ENCODE assay signal across 9 cellular contexts in genomic region chr13:48144413-48145035, GRCh38. TPM values are rescaled to one million over a fixed set of nuclear protein-coding genes. Genes with fewer than 3 reads are reported as not detected.
DNase-seq lines count a peak whose midpoint lies in the region; ATAC-seq and TF ChIP-seq lines count a peak whose summit lies in the region.
"Had no signal": no experiment of that assay in that cellular context is flagged by ENCODE, and none has a peak within 500 bp of the region (broad histone marks: within the 10 kb centered on the region; RNA-seq: fewer than 3 reads in every experiment).

No MANE protein-coding gene starts in this region.

- peak overlapping the region; percentile 64 for H3K27ac ChIP-seq in skeletal muscle tissue (ENCODE audit: low read depth, low read length)

- no peaks in the 10 kb centered on the region for H3K27me3 ChIP-seq in skeletal muscle tissue (ENCODE audit: control insufficient read depth in 3 of 3, insufficient read depth in 3 of 3, low read length in 3 of 3)
- no peaks in the 10 kb centered on the region for H3K27me3 ChIP-seq in BE2C

- peak; percentile 82 to 92 for ATAC-seq in left cardiac atrium

- CTCF ChIA-PET in activated CD4-positive, alpha-beta memory T cell treated with anti-CD3 and anti-CD28 coated beads for 36 hours (lab: Charles Lee) = no interaction called here

- H3K36me3 ChIP-seq in skeletal muscle tissue (ENCODE audit: control insufficient read depth in 3 of 3, insufficient read depth in 3 of 3, low read length in 3 of 3) (no peaks in the 10 kb centered on the region), BE2C (no peaks in the 10 kb centered on the region)

- TF ChIP-seq CTCF in BE2C (IDR thresholded peaks at IDR 0.05; ENCODE audit: low read depth, low read length) = no peak

- DNase-seq in HCEC 1CT (peak; percentile 19), left cardiac atrium (peak; percentile 68), BE2C (no peak), NAMALWA (ENCODE audit: low spot score) (no peak), iPS-NIHi11 (ENCODE audit: low spot score) (no peak)
- no peak for DNase-seq in activated CD4-positive, alpha-beta memory T cell treated with anti-CD3 and anti-CD28 coated beads for 36 hours
- no peak for DNase-seq in stimulated activated CD4-positive, alpha-beta T cell treated with anti-CD3 and anti-CD28 coated beads, Interleukin-1b, Interleukin-23, amount 100 ng/mL, for 48 hours
- DNase-seq: NCI-H524 had no signal

- POLR2A ChIA-PET in activated CD4-positive, alpha-beta memory T cell treated with anti-CD3 and anti-CD28 coated beads for 36 hours (lab: Charles Lee) = no interaction called here

- no peak overlapping the region for H3K9ac ChIP-seq in skeletal muscle tissue (ENCODE audit: low read depth in 1 of 3, low read length in 3 of 3)

- no peaks in the 10 kb centered on the region for H3K27me3 Mint-ChIP-seq in activated CD4-positive, alpha-beta memory T cell treated with anti-CD3 and anti-CD28 coated beads for 36 hours

- H3K27ac Mint-ChIP-seq in activated CD4-positive, alpha-beta memory T cell treated with anti-CD3 and anti-CD28 coated beads for 36 hours = peak overlapping the region; percentile 25

- H3K36me3 Mint-ChIP-seq in activated CD4-positive, alpha-beta memory T cell treated with anti-CD3 and anti-CD28 coated beads for 36 hours = no peaks in the 10 kb centered on the region

- H3K4me3 ChIP-seq in skeletal muscle tissue (ENCODE audit: low read length in 3 of 3) (no peak overlapping the region), BE2C (ENCODE audit: low read depth, low read length) (no peak overlapping the region)

- no peak overlapping the region for H3K4me3 Mint-ChIP-seq in activated CD4-positive, alpha-beta memory T cell treated with anti-CD3 and anti-CD28 coated beads for 36 hours

- H3K9me3 ChIP-seq in skeletal muscle tissue (ENCODE audit: control insufficient read depth in 3 of 3, low read length in 3 of 3) (no peaks in the 10 kb centered on the region), BE2C (no peaks in the 10 kb centered on the region)

- peaks cover 5% of the 10 kb centered on the region for H3K9me3 Mint-ChIP-seq in activated CD4-positive, alpha-beta memory T cell treated with anti-CD3 and anti-CD28 coated beads for 36 hours

- H3K4me1 ChIP-seq in skeletal muscle tissue (ENCODE audit: control insufficient read depth in 3 of 3, insufficient read depth in 3 of 3, low read length in 3 of 3) (peaks cover 3 to 7% (median 5%) of the 10 kb centered on the region in 3 donors), BE2C (no peaks in the 10 kb centered on the region)

- peaks cover 18% of the 10 kb centered on the region for H3K4me1 Mint-ChIP-seq in activated CD4-positive, alpha-beta memory T cell treated with anti-CD3 and anti-CD28 coated beads for 36 hours (ENCODE audit: low read depth)

- intact Hi-C loops in activated CD4-positive, alpha-beta memory T cell treated with anti-CD3 and anti-CD28 coated beads for 36 hours (cut with micrococcal nuclease) = no loop called here
- intact Hi-C loops in left cardiac atrium (cut with DNase I) = no loop called here

RNA-seq across cellular contexts. Expression of gene MED4, which starts 49.6 kb away (rescaled TPM):
- 10 to 100 TPM; 49.3 to 53.0 TPM for total RNA-seq in activated CD4-positive, alpha-beta memory T cell treated with anti-CD3 and anti-CD28 coated beads for 36 hours
- 10 to 100 TPM; 41.3 to 47.4 TPM for total RNA-seq in left cardiac atrium
- 26.6 TPM for total RNA-seq in skeletal muscle tissue
- polyA plus RNA-seq in BE2C (2012; ENCODE audit: insufficient read depth, insufficient read length, low read depth) = 70.4 TPM

Comparison
In these comparisons a context has a peak if more than half of its experiments do, and no peak if none do; other contexts are left out.
1. DNase-seq: peak in HCEC 1CT (single experiment) and left cardiac atrium (single experiment); none in activated CD4-positive, alpha-beta memory T cell treated with anti-CD3 and anti-CD28 coated beads for 36 hours (single experiment), BE2C (single experiment), NAMALWA (single experiment), stimulated activated CD4-positive, alpha-beta T cell treated with anti-CD3 and anti-CD28 coated beads, Interleukin-1b, Interleukin-23, amount 100 ng/mL, for 48 hours (single experiment) and iPS-NIHi11 (single experiment).